In genomic region chr2:15577071-15577706, GRCh38 we compare ENCODE assay signal across 8 cellular contexts. TPM values are rescaled to one million over a fixed set of nuclear protein-coding genes. Genes with fewer than 3 reads are reported as not detected.
DNase-seq lines count a peak whose midpoint lies in the region; ATAC-seq and TF ChIP-seq lines count a peak whose summit lies in the region.

No MANE protein-coding gene starts in this region.

- no peak overlapping the region for H2BK15ac ChIP-seq in IMR-90 (ENCODE audit: low read depth, low read length)

- H3K9ac ChIP-seq in DND-41 (ENCODE audit: low read depth, low read length) (no peak overlapping the region), IMR-90 (ENCODE audit: low read depth, low read length) (no peak overlapping the region), OCI-LY1 (ENCODE audit: low read length) (no peak overlapping the region)

- no peaks in the 10 kb centered on the region for H3K27me3 ChIP-seq in DND-41 (ENCODE audit: insufficient read depth, low read length, poor library complexity)
- no peaks in the 10 kb centered on the region for H3K27me3 ChIP-seq in IMR-90 (ENCODE audit: control insufficient read depth, insufficient read depth, low read length)
- H3K27me3 ChIP-seq in OCI-LY1 (ENCODE audit: insufficient read depth, low read length): no peaks in the 10 kb centered on the region
- H3K27me3 ChIP-seq in esophagus squamous epithelium: no peaks in the 10 kb centered on the region
- H3K27me3 ChIP-seq in stomach: no peaks in the 10 kb centered on the region

- H2AK5ac ChIP-seq in IMR-90 (ENCODE audit: low read depth, low read length): no peak overlapping the region

- no peaks in the 10 kb centered on the region for H3F3A ChIP-seq in OCI-LY1 (ENCODE audit: insufficient read depth, low read length)

- TF ChIP-seq CTCF in DND-41 (IDR thresholded peaks at IDR 0.05; ENCODE audit: borderline replicate concordance, extremely low read depth, low read length, poor library complexity, severe bottlenecking): peak; percentile 88
- TF ChIP-seq CTCF in IMR-90 (conservative IDR thresholded peaks at IDR 0.05; ENCODE audit: low read depth, low read length): peak; percentile 84
- TF ChIP-seq CTCF in OCI-LY1 (IDR thresholded peaks at IDR 0.05; ENCODE audit: low read length): peak; percentile 91
- peak; percentile 43 to 78 (median 69) for TF ChIP-seq CTCF in esophagus squamous epithelium (IDR thresholded peaks at IDR 0.05)
- peak; percentile 69 to 75 (median 73) for TF ChIP-seq CTCF in nephron (IDR thresholded peaks at IDR 0.05; ENCODE audit: unreplicated experiment in 3 of 3)
- TF ChIP-seq CTCF in stomach (IDR thresholded peaks at IDR 0.05): peak in 5 of 7 experiments; percentile 50 to 72 (median 68)

- no peak overlapping the region for H4K91ac ChIP-seq in IMR-90 (ENCODE audit: insufficient read depth, low read depth, low read length)

- H2BK5ac ChIP-seq in IMR-90 (ENCODE audit: low read depth, low read length, poor library complexity, severe bottlenecking): no peak overlapping the region

- H2BK120ac ChIP-seq in IMR-90 (ENCODE audit: low read depth, low read length): no peak overlapping the region

- H3K4me3 ChIP-seq in DND-41 (ENCODE audit: low read depth in 1 of 2, low read length in 2 of 2) (no peak overlapping the region), IMR-90 (ENCODE audit: insufficient read depth, low read depth, low read length) (no peak overlapping the region), OCI-LY1 (ENCODE audit: low read depth, low read length, poor library complexity, severe bottlenecking) (no peak overlapping the region), esophagus squamous epithelium (no peak overlapping the region), stomach (no peak overlapping the region)

- no peak overlapping the region for H3K27ac Mint-ChIP-seq in nephron

- no peak for TF ChIP-seq EP300 in stomach (IDR thresholded peaks at IDR 0.05)

- dilution Hi-C loops in IMR-90 (cut with HindIII; ENCODE audit: low sequenced_read_pairs, unreplicated experiment): no loop called here

- H3K4me1 ChIP-seq in DND-41 (ENCODE audit: insufficient read depth, low read length) (no peaks in the 10 kb centered on the region), IMR-90 (ENCODE audit: control insufficient read depth, insufficient read depth, low read length) (no peaks in the 10 kb centered on the region), OCI-LY1 (ENCODE audit: insufficient read depth, low read length, severe bottlenecking) (no peaks in the 10 kb centered on the region), esophagus squamous epithelium (no peaks in the 10 kb centered on the region), stomach (no peaks in the 10 kb centered on the region)

- CTCF ChIA-PET in IMR-90 (lab: Yijun Ruan, JAX): interaction anchor here (0.5 to 1.8 kb wide), 15 partner anchors 11 to 1158 kb away, joined by 3 to 13 read pairs (median 3); partner anchors contain the start of gene NBAS

- no peaks in the 10 kb centered on the region for H3K9me3 Mint-ChIP-seq in nephron

- no peak overlapping the region for H4K8ac ChIP-seq in IMR-90 (ENCODE audit: low read depth in 2 of 2, low read length in 2 of 2)

- H3K79me1 ChIP-seq in IMR-90 (ENCODE audit: low read depth in 1 of 2, low read length in 2 of 2): no peaks in the 10 kb centered on the region

- no peaks in the 10 kb centered on the region for H3K9me2 ChIP-seq in OCI-LY1 (ENCODE audit: low read depth, low read length)

- H3K9me3 ChIP-seq in DND-41 (ENCODE audit: insufficient read depth, low read length, severe bottlenecking) (no peaks in the 10 kb centered on the region), IMR-90 (ENCODE audit: control insufficient read depth, insufficient read depth, low read length) (no peaks in the 10 kb centered on the region), OCI-LY1 (ENCODE audit: low read length) (no peaks in the 10 kb centered on the region), esophagus squamous epithelium (no peaks in the 10 kb centered on the region), stomach (no peaks in the 10 kb centered on the region)

- H2BK20ac ChIP-seq in IMR-90 (ENCODE audit: low read depth, low read length): no peak overlapping the region

- H4K5ac ChIP-seq in IMR-90 (ENCODE audit: low read depth, low read length): no peak overlapping the region

- intact Hi-C loops in IMR-90 (cut with micrococcal nuclease) (loop anchor here (5.0 to 10.0 kb wide), 3 partner anchors 945 to 1150 kb away; partner anchors contain the start of gene LRATD1), esophagus squamous epithelium (cut with DNase I) (no loop called here), stomach (cut with DNase I; ENCODE audit: low total_unique reads) (no loop called here)

- no peak overlapping the region for H2AK9ac ChIP-seq in IMR-90 (replicated peaks; ENCODE audit: low read depth, low read length, poor library complexity)

- H3K36me3 Mint-ChIP-seq in nephron (ENCODE audit: low read depth): no peaks in the 10 kb centered on the region

- no peak overlapping the region for H3K56ac ChIP-seq in IMR-90 (ENCODE audit: extremely low read depth, insufficient read depth, low read length)

- H4K20me1 ChIP-seq in DND-41 (ENCODE audit: insufficient read depth, low read length) (no peaks in the 10 kb centered on the region), IMR-90 (ENCODE audit: insufficient read depth, low read length) (no peaks in the 10 kb centered on the region), OCI-LY1 (ENCODE audit: insufficient read depth, low read length) (no peaks in the 10 kb centered on the region)

- POLR2A ChIA-PET in IMR-90 (lab: Charles Lee; ENCODE audit: unreplicated experiment): interaction anchor here (0.6 kb wide), 1 partner anchor 19 kb away, joined by 4 read pairs; no protein-coding TSS in a partner anchor

- TF ChIP-seq RAD21 in IMR-90 (IDR thresholded peaks at IDR 0.05; ENCODE audit: low read length): peak; percentile 91

- H3K4me2 ChIP-seq in DND-41 (ENCODE audit: insufficient read depth, low read length): no peak overlapping the region
- no peak overlapping the region for H3K4me2 ChIP-seq in IMR-90 (ENCODE audit: low read depth, low read length)
- H3K4me2 ChIP-seq in OCI-LY1 (ENCODE audit: low read length): no peak overlapping the region

- no peak overlapping the region for H3K4ac ChIP-seq in IMR-90 (ENCODE audit: low read depth, low read length)

- H3K79me2 ChIP-seq in DND-41 (ENCODE audit: insufficient read depth, low read length): no peaks in the 10 kb centered on the region
- H3K79me2 ChIP-seq in OCI-LY1 (ENCODE audit: insufficient read depth, low read length): no peaks in the 10 kb centered on the region

- no peaks in the 10 kb centered on the region for H3K4me1 Mint-ChIP-seq in nephron

- peak; percentile 99 for ATAC-seq in DND-41 (ENCODE audit: insufficient read depth, low read depth)
- peak; percentile 93 for ATAC-seq in GM21717 (IDR thresholded peaks at IDR 0.05; ENCODE audit: unreplicated experiment)
- ATAC-seq in IMR-90 (ENCODE audit: low read depth): peak; percentile 98

- DNase-seq in DND-41 (peak; percentile 88), IMR-90 (peak; percentile 78), esophagus squamous epithelium (lab: John Stamatoyannopoulos, UW) (peak; percentile 36), stomach (peak; percentile 93)
- peak; percentile 87 for DNase-seq in activated CD8-positive, alpha-beta memory T cell treated with anti-CD3 and anti-CD28 coated beads, Interleukin-2, amount 50 U/mL, for 4 hours

- no TSS peak for BruUV-seq in IMR-90 (replicated peaks; lab: Mats Ljungman, UMichigan)

- no peak overlapping the region for H3K4me3 Mint-ChIP-seq in nephron

- H3K9me1 ChIP-seq in IMR-90 (ENCODE audit: insufficient read depth, low read length): no peaks in the 10 kb centered on the region

- in situ Hi-C loops in IMR-90 (cut with MboI; ENCODE audit: low sequenced_read_pairs): loop anchor here (25.0 kb wide), 2 partner anchors 540 to 1065 kb away; no protein-coding TSS in a partner anchor

- H3K27ac ChIP-seq in DND-41 (ENCODE audit: low read length) (no peak overlapping the region), IMR-90 (ENCODE audit: insufficient read depth, low read length) (no peak overlapping the region), OCI-LY1 (ENCODE audit: low read depth, low read length, poor library complexity, severe bottlenecking) (no peak overlapping the region), esophagus squamous epithelium (no peak overlapping the region), stomach (no peak overlapping the region)

- WGBS in IMR-90 (ENCODE audit: extremely low coverage in 2 of 2, insufficient read length in 1 of 2), 2 experiments: 0% methylated on average over 2 of the region's 6 CpGs; no CpG with 5 or more reads in 1 of the 2 experiments
- WGBS in esophagus squamous epithelium, 2 donors: 6 to 7% methylated on average over 6 of the region's 6 CpGs
- 5 to 10% (median 8%) methylated on average over 6 of the region's 6 CpGs for WGBS in stomach, 5 donors

- H3K18ac ChIP-seq in IMR-90 (ENCODE audit: low read depth, low read length): no peak overlapping the region

- no peak for TF ChIP-seq POLR2A in IMR-90 (IDR thresholded peaks at IDR 0.05; ENCODE audit: low read depth, low read length)
- no peak for TF ChIP-seq POLR2A in esophagus squamous epithelium (IDR thresholded peaks at IDR 0.05)
- no peak for TF ChIP-seq POLR2A in stomach (IDR thresholded peaks at IDR 0.05)

- H3K36me3 ChIP-seq in DND-41 (ENCODE audit: insufficient read depth, low read length) (no peaks in the 10 kb centered on the region), IMR-90 (ENCODE audit: control insufficient read depth, insufficient read depth, low read length) (no peaks in the 10 kb centered on the region), OCI-LY1 (ENCODE audit: insufficient read depth, low read length) (no peaks in the 10 kb centered on the region), esophagus squamous epithelium (no peaks in the 10 kb centered on the region), stomach (no peaks in the 10 kb centered on the region)

- H3K27me3 Mint-ChIP-seq in nephron (ENCODE audit: low read depth): peaks cover 3% of the 10 kb centered on the region

- no peak overlapping the region for H3K14ac ChIP-seq in IMR-90 (replicated peaks; ENCODE audit: low read depth, low read length)

- no peak overlapping the region; the same call in 1 of the 2 replicates for H2AFZ ChIP-seq in DND-41 (ENCODE audit: low read depth, low read length)
- no peak overlapping the region for H2AFZ ChIP-seq in IMR-90 (replicated peaks; ENCODE audit: low read length, poor library complexity)
- no peak overlapping the region for H2AFZ ChIP-seq in OCI-LY1 (ENCODE audit: low read length)

- H3K23ac ChIP-seq in IMR-90 (ENCODE audit: low read depth, low read length): no peak overlapping the region

RNA-seq across cellular contexts. Expression of gene DDX1, which starts 14.5 kb away (rescaled TPM):
- total RNA-seq in IMR-90 (2012; rRNA removed) (74.9 and 108 TPM in 2 replicates), esophagus squamous epithelium (10 to 100 TPM; 41.6 to 78.6 (median 66.5) TPM), stomach (10 to 100 TPM; 26.8 to 98.2 (median 46.1) TPM)
- polyA plus RNA-seq in IMR-90 (2012; rRNA removed) (62.9 and 73.6 TPM in 2 replicates), stomach (10 to 100 TPM; 57.2 to 64.5 (median 57.5) TPM)
- polyA plus RNA-seq in IMR-90 (2012; cell fraction: cytosol; rRNA removed): 8.7 and 17.2 TPM in 2 replicates
- polyA plus RNA-seq in IMR-90 (2012; cell fraction: nucleus; rRNA removed; ENCODE audit: low replicate concordance): 3.9 and 38.1 TPM in 2 replicates

RNA-seq across cellular contexts. Expression of gene NBAS, which starts 16.1 kb away (rescaled TPM):
- 88.9 and 105 TPM in 2 replicates for total RNA-seq in IMR-90 (2012; rRNA removed)
- polyA plus RNA-seq in IMR-90 (2012; rRNA removed): 20.4 and 22.3 TPM in 2 replicates
- 12.9 and 22.1 TPM in 2 replicates for polyA plus RNA-seq in IMR-90 (2012; cell fraction: cytosol; rRNA removed)
- 19.6 and 27.3 TPM in 2 replicates for polyA plus RNA-seq in IMR-90 (2012; cell fraction: nucleus; rRNA removed; ENCODE audit: low replicate concordance)
- total RNA-seq in esophagus squamous epithelium: 10 to 100 TPM; 22.8 to 32.0 (median 23.7) TPM
- total RNA-seq in stomach: 10 to 100 TPM; 36.8 to 96.2 (median 79.5) TPM
- 10 to 100 TPM; 14.5 to 36.9 (median 20.6) TPM for polyA plus RNA-seq in stomach

Comparison
In these comparisons a context has a peak if more than half of its experiments do, and no peak if none do; other contexts are left out.
1. DNase-seq: peak in every context shown above with its lines; median percentile 93 in stomach; 88 in DND-41; 87 in activated CD8-positive, alpha-beta memory T cell treated with anti-CD3 and anti-CD28 coated beads, Interleukin-2, amount 50 U/mL, for 4 hours; 78 in IMR-90; 36 in esophagus squamous epithelium.